1 cellular context compared by ENCODE assay signal in the genomic region with DNA sequence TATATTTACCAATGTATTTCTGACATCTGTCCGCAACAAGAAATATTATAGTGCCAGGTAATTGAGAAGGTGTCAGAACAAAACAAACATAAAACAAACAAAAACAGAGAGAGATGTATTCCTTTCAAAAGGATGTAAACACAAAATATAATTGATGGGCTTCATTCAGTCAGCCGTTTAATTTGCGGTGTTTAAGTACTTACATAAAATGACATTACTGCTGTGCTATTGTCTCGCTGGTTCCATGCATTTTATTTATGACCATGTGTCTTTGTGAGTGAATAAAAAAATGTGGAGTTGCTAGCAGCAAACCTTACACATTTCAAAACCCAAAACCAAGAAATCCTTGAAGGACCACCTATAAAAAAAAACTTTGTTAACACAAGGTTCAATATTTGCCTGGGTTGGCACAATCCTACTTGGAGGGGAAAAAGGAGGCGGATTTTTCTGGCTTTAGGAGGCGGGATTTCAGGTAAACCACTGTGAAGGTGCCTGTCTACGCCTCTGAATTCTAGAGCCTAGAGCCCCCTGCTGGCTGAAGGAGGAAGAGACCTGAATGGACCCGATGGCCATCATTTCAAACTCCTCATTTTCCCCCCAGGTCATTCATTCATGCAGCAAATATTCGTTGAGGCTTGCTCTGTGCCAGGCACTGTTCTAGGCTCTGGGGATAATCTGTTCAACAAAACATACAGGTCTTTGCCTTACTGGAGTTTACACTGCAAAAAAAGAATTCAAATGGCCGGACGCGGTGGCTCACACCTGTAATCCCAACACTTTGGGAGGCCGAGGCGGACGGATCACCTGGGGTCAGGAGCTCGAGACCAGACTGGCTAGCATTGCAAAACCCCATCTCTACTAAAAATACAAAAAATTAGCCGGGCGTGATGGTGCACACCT.
TF ChIP-seq lines count a peak whose summit lies in the region.

No MANE protein-coding gene starts in this region.

TF ChIP-seq in HEK293, 187 proteins besides CTCF, POLR2A, EP300 and RAD21 (continued from another document and continues in another):
- TF ChIP-seq, protein P1, sequence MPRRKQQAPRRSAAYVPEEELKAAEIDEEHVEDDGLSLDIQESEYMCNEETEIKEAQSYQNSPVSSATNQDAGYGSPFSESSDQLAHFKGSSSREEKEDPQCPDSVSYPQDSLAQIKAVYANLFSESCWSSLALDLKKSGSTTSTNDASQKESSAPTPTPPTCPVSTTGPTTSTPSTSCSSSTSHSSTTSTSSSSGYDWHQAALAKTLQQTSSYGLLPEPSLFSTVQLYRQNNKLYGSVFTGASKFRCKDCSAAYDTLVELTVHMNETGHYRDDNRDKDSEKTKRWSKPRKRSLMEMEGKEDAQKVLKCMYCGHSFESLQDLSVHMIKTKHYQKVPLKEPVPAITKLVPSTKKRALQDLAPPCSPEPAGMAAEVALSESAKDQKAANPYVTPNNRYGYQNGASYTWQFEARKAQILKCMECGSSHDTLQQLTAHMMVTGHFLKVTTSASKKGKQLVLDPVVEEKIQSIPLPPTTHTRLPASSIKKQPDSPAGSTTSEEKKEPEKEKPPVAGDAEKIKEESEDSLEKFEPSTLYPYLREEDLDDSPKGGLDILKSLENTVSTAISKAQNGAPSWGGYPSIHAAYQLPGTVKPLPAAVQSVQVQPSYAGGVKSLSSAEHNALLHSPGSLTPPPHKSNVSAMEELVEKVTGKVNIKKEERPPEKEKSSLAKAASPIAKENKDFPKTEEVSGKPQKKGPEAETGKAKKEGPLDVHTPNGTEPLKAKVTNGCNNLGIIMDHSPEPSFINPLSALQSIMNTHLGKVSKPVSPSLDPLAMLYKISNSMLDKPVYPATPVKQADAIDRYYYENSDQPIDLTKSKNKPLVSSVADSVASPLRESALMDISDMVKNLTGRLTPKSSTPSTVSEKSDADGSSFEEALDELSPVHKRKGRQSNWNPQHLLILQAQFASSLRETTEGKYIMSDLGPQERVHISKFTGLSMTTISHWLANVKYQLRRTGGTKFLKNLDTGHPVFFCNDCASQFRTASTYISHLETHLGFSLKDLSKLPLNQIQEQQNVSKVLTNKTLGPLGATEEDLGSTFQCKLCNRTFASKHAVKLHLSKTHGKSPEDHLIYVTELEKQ (tag by site-specific recombination; IDR thresholded peaks at IDR 0.05; ENCODE audit: borderline replicate concordance): no peak; the same call in 1 of the 2 replicates
- TF ChIP-seq ZNF362 (tag by site-specific recombination; IDR thresholded peaks at IDR 0.05): 0 out of 2 replicates have a peak, but pooled peaks have one; percentile 47
- no peak for TF ChIP-seq TRIM28 (IDR thresholded peaks at IDR 0.05; ENCODE audit: borderline replicate concordance, low read length)
- TF ChIP-seq, protein P2, sequence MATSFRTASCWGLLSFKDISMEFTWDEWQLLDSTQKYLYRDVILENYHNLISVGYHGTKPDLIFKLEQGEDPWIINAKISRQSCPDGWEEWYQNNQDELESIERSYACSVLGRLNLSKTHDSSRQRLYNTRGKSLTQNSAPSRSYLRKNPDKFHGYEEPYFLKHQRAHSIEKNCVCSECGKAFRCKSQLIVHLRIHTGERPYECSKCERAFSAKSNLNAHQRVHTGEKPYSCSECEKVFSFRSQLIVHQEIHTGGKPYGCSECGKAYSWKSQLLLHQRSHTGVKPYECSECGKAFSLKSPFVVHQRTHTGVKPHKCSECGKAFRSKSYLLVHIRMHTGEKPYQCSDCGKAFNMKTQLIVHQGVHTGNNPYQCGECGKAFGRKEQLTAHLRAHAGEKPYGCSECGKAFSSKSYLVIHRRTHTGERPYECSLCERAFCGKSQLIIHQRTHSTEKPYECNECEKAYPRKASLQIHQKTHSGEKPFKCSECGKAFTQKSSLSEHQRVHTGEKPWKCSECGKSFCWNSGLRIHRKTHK (tag by site-specific recombination; IDR thresholded peaks at IDR 0.05): no peak
- TF ChIP-seq ZFP69B (tag by site-specific recombination; IDR thresholded peaks at IDR 0.05): no peak; the same call in 1 of the 2 replicates
- TF ChIP-seq ZNF433 (tag by site-specific recombination; IDR thresholded peaks at IDR 0.05; ENCODE audit: low read depth): no peak
- peak; percentile 78 for TF ChIP-seq ZNF843 (tag by site-specific recombination; IDR thresholded peaks at IDR 0.05)
- TF ChIP-seq ZNF596 (tag by site-specific recombination; IDR thresholded peaks at IDR 0.05): peak; percentile 84; the same call in 1 of the 2 replicates
- TF ChIP-seq, protein P3, sequence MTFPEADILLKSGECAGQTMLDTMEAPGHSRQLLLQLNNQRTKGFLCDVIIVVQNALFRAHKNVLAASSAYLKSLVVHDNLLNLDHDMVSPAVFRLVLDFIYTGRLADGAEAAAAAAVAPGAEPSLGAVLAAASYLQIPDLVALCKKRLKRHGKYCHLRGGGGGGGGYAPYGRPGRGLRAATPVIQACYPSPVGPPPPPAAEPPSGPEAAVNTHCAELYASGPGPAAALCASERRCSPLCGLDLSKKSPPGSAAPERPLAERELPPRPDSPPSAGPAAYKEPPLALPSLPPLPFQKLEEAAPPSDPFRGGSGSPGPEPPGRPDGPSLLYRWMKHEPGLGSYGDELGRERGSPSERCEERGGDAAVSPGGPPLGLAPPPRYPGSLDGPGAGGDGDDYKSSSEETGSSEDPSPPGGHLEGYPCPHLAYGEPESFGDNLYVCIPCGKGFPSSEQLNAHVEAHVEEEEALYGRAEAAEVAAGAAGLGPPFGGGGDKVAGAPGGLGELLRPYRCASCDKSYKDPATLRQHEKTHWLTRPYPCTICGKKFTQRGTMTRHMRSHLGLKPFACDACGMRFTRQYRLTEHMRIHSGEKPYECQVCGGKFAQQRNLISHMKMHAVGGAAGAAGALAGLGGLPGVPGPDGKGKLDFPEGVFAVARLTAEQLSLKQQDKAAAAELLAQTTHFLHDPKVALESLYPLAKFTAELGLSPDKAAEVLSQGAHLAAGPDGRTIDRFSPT (tag by site-specific recombination; IDR thresholded peaks at IDR 0.05): peak; percentile 50; the same call in 1 of the 2 replicates
- TF ChIP-seq ZFP3 (tag by site-specific recombination; IDR thresholded peaks at IDR 0.05; ENCODE audit: low read depth): no peak
- TF ChIP-seq, protein P4, sequence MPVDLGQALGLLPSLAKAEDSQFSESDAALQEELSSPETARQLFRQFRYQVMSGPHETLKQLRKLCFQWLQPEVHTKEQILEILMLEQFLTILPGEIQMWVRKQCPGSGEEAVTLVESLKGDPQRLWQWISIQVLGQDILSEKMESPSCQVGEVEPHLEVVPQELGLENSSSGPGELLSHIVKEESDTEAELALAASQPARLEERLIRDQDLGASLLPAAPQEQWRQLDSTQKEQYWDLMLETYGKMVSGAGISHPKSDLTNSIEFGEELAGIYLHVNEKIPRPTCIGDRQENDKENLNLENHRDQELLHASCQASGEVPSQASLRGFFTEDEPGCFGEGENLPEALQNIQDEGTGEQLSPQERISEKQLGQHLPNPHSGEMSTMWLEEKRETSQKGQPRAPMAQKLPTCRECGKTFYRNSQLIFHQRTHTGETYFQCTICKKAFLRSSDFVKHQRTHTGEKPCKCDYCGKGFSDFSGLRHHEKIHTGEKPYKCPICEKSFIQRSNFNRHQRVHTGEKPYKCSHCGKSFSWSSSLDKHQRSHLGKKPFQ (tag by site-specific recombination; IDR thresholded peaks at IDR 0.05): no peak
- no peak for TF ChIP-seq ZNF521 (tag by site-specific recombination; IDR thresholded peaks at IDR 0.05)
- TF ChIP-seq ZBTB20 (tag by site-specific recombination; IDR thresholded peaks at IDR 0.05): no peak
- TF ChIP-seq ZNF670 (tag by site-specific recombination; IDR thresholded peaks at IDR 0.05; ENCODE audit: low read depth): no peak
- no peak for TF ChIP-seq ZNF311 (tag by site-specific recombination; IDR thresholded peaks at IDR 0.05; ENCODE audit: borderline replicate concordance)
- no peak for TF ChIP-seq ZNF544 (tag by site-specific recombination; IDR thresholded peaks at IDR 0.05)
- TF ChIP-seq ZNF501 (tag by site-specific recombination; IDR thresholded peaks at IDR 0.05): no peak
- no peak for TF ChIP-seq ZBTB7A (tag by site-specific recombination; IDR thresholded peaks at IDR 0.05; ENCODE audit: low read depth)
- TF ChIP-seq KLF10 (tag by site-specific recombination; IDR thresholded peaks at IDR 0.05): 0 out of 2 replicates have a peak, but pooled peaks have one; percentile 25
- TF ChIP-seq ZNF146 (tag by site-specific recombination; IDR thresholded peaks at IDR 0.05): 0 out of 2 replicates have a peak, but pooled peaks have one; percentile 16
- TF ChIP-seq ZNF2 (tag by site-specific recombination; IDR thresholded peaks at IDR 0.05): no peak
- TF ChIP-seq ZNF175 (tag by site-specific recombination; IDR thresholded peaks at IDR 0.05): no peak
- no peak for TF ChIP-seq ZNF692 (tag by site-specific recombination; IDR thresholded peaks at IDR 0.05)
- TF ChIP-seq ZNF529 (tag by site-specific recombination; IDR thresholded peaks at IDR 0.05; ENCODE audit: insufficient replicate concordance): no peak
- TF ChIP-seq ZNF776 (tag by site-specific recombination; IDR thresholded peaks at IDR 0.05; ENCODE audit: borderline replicate concordance): no peak
- peak; percentile 51 for TF ChIP-seq ZNF654 (tag by site-specific recombination; IDR thresholded peaks at IDR 0.05; ENCODE audit: low read depth)
- TF ChIP-seq ZNF341 (tag by site-specific recombination; IDR thresholded peaks at IDR 0.05; ENCODE audit: low read depth): no peak
- TF ChIP-seq GFI1B (tag by site-specific recombination; IDR thresholded peaks at IDR 0.05): 0 out of 2 replicates have a peak, but pooled peaks have one; percentile 22
- TF ChIP-seq ZFHX2 (tag by site-specific recombination; conservative IDR thresholded peaks at IDR 0.05): no peak
- no peak for TF ChIP-seq ZNF354C (tag by site-specific recombination; IDR thresholded peaks at IDR 0.05; ENCODE audit: borderline replicate concordance, low read depth)
- TF ChIP-seq ZNF280D (tag by site-specific recombination; IDR thresholded peaks at IDR 0.05): no peak
- TF ChIP-seq, protein P5, sequence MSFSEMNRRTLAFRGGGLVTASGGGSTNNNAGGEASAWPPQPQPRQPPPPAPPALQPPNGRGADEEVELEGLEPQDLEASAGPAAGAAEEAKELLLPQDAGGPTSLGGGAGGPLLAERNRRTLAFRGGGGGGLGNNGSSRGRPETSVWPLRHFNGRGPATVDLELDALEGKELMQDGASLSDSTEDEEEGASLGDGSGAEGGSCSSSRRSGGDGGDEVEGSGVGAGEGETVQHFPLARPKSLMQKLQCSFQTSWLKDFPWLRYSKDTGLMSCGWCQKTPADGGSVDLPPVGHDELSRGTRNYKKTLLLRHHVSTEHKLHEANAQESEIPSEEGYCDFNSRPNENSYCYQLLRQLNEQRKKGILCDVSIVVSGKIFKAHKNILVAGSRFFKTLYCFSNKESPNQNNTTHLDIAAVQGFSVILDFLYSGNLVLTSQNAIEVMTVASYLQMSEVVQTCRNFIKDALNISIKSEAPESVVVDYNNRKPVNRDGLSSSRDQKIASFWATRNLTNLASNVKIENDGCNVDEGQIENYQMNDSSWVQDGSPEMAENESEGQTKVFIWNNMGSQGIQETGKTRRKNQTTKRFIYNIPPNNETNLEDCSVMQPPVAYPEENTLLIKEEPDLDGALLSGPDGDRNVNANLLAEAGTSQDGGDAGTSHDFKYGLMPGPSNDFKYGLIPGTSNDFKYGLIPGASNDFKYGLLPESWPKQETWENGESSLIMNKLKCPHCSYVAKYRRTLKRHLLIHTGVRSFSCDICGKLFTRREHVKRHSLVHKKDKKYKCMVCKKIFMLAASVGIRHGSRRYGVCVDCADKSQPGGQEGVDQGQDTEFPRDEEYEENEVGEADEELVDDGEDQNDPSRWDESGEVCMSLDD (tag by site-specific recombination; IDR thresholded peaks at IDR 0.05): no peak
- TF ChIP-seq ZSCAN4 (tag by site-specific recombination; IDR thresholded peaks at IDR 0.05): peak; percentile 25; the same call in 1 of the 2 replicates
- TF ChIP-seq ZNF121 (tag by site-specific recombination; IDR thresholded peaks at IDR 0.05): no peak
- no peak for TF ChIP-seq ZNF48 (tag by site-specific recombination; IDR thresholded peaks at IDR 0.05)
